ENCODE assay signal across 29 cellular contexts in the genomic region with DNA sequence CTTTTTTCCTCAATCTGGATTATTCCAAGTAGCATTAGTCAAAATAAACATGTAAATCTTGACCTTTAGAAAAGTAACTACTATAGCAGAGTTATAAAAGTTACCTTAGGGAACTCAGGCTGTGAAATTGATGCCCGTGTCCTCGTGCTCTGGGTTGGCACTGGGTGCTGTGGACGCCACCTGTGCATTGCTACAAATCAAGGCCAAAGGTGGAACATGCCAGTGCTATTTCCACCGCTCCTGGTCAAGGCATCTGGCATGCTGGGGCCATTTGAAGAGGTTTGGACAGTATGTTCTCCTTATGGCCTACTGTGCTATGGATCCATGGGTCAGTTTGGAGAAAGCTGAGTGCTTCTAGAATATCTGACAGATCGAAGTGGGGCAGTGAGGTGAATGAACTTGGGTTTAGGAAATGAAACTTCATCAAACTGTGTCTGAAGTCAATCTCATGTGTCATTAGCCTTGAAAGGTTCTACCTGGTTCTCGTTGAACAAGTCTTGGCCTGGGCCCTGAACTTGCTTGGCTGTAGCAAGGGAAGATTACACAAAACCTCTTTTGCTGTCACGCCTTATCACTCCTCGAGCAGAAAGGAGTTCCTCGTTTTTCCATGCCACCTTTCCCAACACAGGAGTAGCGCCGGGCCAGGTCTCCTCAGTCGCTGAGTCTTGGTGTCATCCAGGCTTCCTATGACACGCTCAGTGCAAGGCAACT.
DNase-seq lines count a peak whose midpoint lies in the region; ATAC-seq and TF ChIP-seq lines count a peak whose summit lies in the region.
"Had no signal": no experiment of that assay in that cellular context is flagged by ENCODE, and none has a peak within 500 bp of the region (broad histone marks: within the 10 kb centered on the region; RNA-seq: fewer than 3 reads in every experiment).

No MANE protein-coding gene starts in this region.

- peak overlapping the region in 3 of 4 donors; percentile 28 to 59 (median 43) for H3K27ac ChIP-seq in gastroesophageal sphincter
- H3K27ac ChIP-seq in psoas muscle = peak overlapping the region; percentile 80
- H3K27ac ChIP-seq in transverse colon = peak overlapping the region in 2 of 4 donors; percentile 29 to 46
- H3K27ac ChIP-seq: colonic mucosa, epithelial cell of prostate, parathyroid adenoma had no signal

- TF ChIP-seq EP300 in gastroesophageal sphincter (IDR thresholded peaks at IDR 0.05) (no peak), transverse colon (IDR thresholded peaks at IDR 0.05; ENCODE audit: low read depth) (no peak)

- no peak for TF ChIP-seq CTCF in gastroesophageal sphincter (IDR thresholded peaks at IDR 0.05)
- TF ChIP-seq CTCF in psoas muscle (IDR thresholded peaks at IDR 0.05) = no peak
- no peak for TF ChIP-seq CTCF in transverse colon (IDR thresholded peaks at IDR 0.05)

- in situ Hi-C loops in transverse colon (cut with MboI; ENCODE audit: low pct_ligation_motif_present in 1 of 4, low pct_unique_long_range_greater_than_20kb in 1 of 4, low sequenced_read_pairs in 3 of 4) = no loop called here

- DNase-seq in Right ventricle myocardium superior (no peak), cardiac septum (ENCODE audit: low spot score) (no peak), psoas muscle (peak; percentile 41 to 72), transverse colon (peak; percentile 10), iPS-NIHi7 (ENCODE audit: extremely low spot score) (no peak), head of caudate nucleus (no peak), NOMO-1 (lab: John Stamatoyannopoulos, UW; ENCODE audit: unreplicated experiment in 2 of 2) (no peak)
- DNase-seq: 8988T; activated CD4-positive, alpha-beta T cell treated with anti-CD3 and anti-CD28 coated beads for 4 hours; activated naive CD4-positive, alpha-beta T cell treated with anti-CD3 and anti-CD28 coated beads, Interleukin-2, amount 10 ng/mL, durations not matched to agents 7 days and 5 days; C1 segment of cervical spinal cord; Caco-2; effector CD8-positive, alpha-beta T cell; GDM1; immature natural killer cell; KBM-7; NCI-H2029; NCI-H524; nephron progenitor cell; SHP77 treated with DMSO at 0.1 percent for 48 hours; substantia nigra had no signal

- ATAC-seq in Right ventricle myocardium superior (ENCODE audit: poor library complexity) (peak; percentile 11), gastroesophageal sphincter (no peak), psoas muscle (peak; percentile 84 to 93 (median 88))
- ATAC-seq: activated T-helper 17 cell treated with anti-CD3 and anti-CD28 coated beads, Interleukin-2, amount 50 U/mL, for 72 hours; stimulated activated memory B cell treated with anti-CD40 and anti-IgM and Interleukin-4, amounts not matched to agents 10 μg/mL and 1 μg/mL and 100 μg/mL, for 72 hours had no signal

- H3K36me3 ChIP-seq in gastroesophageal sphincter = no peaks in the 10 kb centered on the region
- H3K36me3 ChIP-seq in psoas muscle (ENCODE audit: insufficient read depth in 1 of 2, low read depth in 1 of 2) = no peaks in the 10 kb centered on the region
- no peaks in the 10 kb centered on the region for H3K36me3 ChIP-seq in transverse colon
- H3K36me3 ChIP-seq: colonic mucosa, HAP-1, MG63 had no signal

- WGBS in gastroesophageal sphincter (ENCODE audit: low coverage in 1 of 2), 2 donors = 71 to 87% methylated on average over 3 to 13 of the region's 13 CpGs
- WGBS in psoas muscle, 3 donors = 36 to 58% (median 42%) methylated on average over 13 of the region's 13 CpGs
- 56 to 75% methylated on average over 10 to 13 of the region's 13 CpGs for WGBS in transverse colon (ENCODE audit: low coverage in 1 of 2), 2 donors

- intact Hi-C loops in Right ventricle myocardium superior (cut with DNase I) = no loop called here
- intact Hi-C loops in cardiac septum (cut with DNase I) = loop anchor here (5.0 kb wide), 2 partner anchors 381 to 414 kb away; no protein-coding TSS in a partner anchor
- intact Hi-C loops in psoas muscle (cut with DNase I) = loop anchor here in 1 of 2 donors (10.0 kb wide), 1 partner anchor 402 kb away; the partner anchor contains the start of gene RGMA
- intact Hi-C loops in transverse colon (cut with DNase I; ENCODE audit: low total_unique reads) = no loop called here
- intact Hi-C loops in head of caudate nucleus (cut with DNase I) = no loop called here

- H3K4me1 ChIP-seq in gastroesophageal sphincter (peaks cover 0 to 6% (median 0%) of the 10 kb centered on the region in 3 donors), psoas muscle (peaks cover 18% of the 10 kb centered on the region), transverse colon (no peaks in the 10 kb centered on the region)
- H3K4me1 ChIP-seq: Caco-2, colonic mucosa, HAP-1, parathyroid adenoma had no signal

- TF ChIP-seq POLR2A in gastroesophageal sphincter (IDR thresholded peaks at IDR 0.05) (no peak), transverse colon (IDR thresholded peaks at IDR 0.05) (no peak)

- H3K4me3 ChIP-seq in gastroesophageal sphincter = no peak overlapping the region
- H3K4me3 ChIP-seq in psoas muscle = no peak overlapping the region
- no peak overlapping the region for H3K4me3 ChIP-seq in transverse colon
- H3K4me3 ChIP-seq: colonic mucosa, HAP-1, MG63 had no signal

- H3K27me3 ChIP-seq in gastroesophageal sphincter (no peaks in the 10 kb centered on the region), psoas muscle (ENCODE audit: insufficient read depth in 3 of 3, low read length in 2 of 3) (no peaks in the 10 kb centered on the region), transverse colon (no peaks in the 10 kb centered on the region)
- H3K27me3 ChIP-seq: colonic mucosa, MG63 had no signal

- H3K9me3 ChIP-seq in gastroesophageal sphincter (no peaks in the 10 kb centered on the region), psoas muscle (no peaks in the 10 kb centered on the region), transverse colon (no peaks in the 10 kb centered on the region)
- H3K9me3 ChIP-seq: Caco-2, colonic mucosa, HAP-1, MG63 had no signal

Comparison
In these comparisons a context has a peak if more than half of its experiments do, and no peak if none do; other contexts are left out.
1. DNase-seq: peak in psoas muscle (2 of 2) and transverse colon (single experiment); none in Right ventricle myocardium superior (single experiment), cardiac septum (single experiment), iPS-NIHi7 (single experiment), head of caudate nucleus (0 of 42) and NOMO-1 (0 of 2).